Comparison of ENCODE assay signal across 1 cellular context in genomic region chr2:187577310-187577709, GRCh38.
TF ChIP-seq lines count a peak whose summit lies in the region.

No MANE protein-coding gene starts in this region.

TF ChIP-seq in H1, 55 proteins besides CTCF, POLR2A, EP300 and RAD21:
- TF ChIP-seq BACH1 (IDR thresholded peaks at IDR 0.05; ENCODE audit: low read length) (no peak), RNF2 (IDR thresholded peaks at IDR 0.05; ENCODE audit: borderline replicate concordance, low read depth, low read length, missing control alignments, poor library complexity, severe bottlenecking) (no peak), YY1 (IDR thresholded peaks at IDR 0.05; ENCODE audit: low read depth, low read length) (no peak), E2F6 (IDR thresholded peaks at IDR 0.05) (no peak), TAF1 (IDR thresholded peaks at IDR 0.05; ENCODE audit: low read depth, low read length) (no peak), CTBP2 (IDR thresholded peaks at IDR 0.05; ENCODE audit: borderline replicate concordance, insufficient read depth, insufficient read length, low read length) (no peak)
